In the genomic region with DNA sequence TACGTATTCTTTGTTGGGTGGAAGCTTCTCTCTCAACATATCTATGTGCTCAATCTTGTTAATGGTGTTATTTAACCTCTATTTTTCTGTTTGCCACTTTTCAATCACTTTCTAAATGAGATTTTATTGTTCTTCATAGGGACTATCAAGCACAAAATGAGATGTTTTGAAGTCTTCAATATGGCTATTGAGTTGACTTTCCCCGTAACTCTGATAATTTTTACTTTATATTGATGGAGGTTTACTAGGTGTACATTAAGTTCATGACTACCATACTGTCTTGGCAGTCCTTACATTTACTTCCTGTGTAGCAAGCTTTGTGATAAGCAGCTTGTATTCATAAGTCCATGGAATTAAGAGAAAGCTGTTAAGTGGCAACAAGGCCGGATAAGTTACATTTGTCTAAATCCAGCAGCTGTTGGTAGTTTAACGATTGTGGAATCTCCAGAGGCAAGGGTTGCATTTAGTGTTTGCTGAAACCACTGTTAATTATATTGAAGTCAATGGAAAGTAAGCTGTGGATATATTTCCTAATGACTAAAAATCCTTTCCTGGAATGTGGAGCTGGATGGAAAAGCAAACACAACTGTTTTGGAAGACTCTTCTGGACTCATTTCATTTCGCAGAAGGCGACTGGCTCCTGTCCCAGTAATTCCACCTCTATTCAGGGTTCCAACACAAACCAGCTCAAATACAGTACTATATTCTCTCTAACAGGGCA, we compare ENCODE assay signal across 2 cellular contexts.
TF ChIP-seq lines count a peak whose summit lies in the region.

No MANE protein-coding gene starts in this region.

TF ChIP-seq in K562, 482 proteins besides CTCF, POLR2A, EP300 and RAD21 (continued from another document and continues in another):
- TF ChIP-seq, protein P1, sequence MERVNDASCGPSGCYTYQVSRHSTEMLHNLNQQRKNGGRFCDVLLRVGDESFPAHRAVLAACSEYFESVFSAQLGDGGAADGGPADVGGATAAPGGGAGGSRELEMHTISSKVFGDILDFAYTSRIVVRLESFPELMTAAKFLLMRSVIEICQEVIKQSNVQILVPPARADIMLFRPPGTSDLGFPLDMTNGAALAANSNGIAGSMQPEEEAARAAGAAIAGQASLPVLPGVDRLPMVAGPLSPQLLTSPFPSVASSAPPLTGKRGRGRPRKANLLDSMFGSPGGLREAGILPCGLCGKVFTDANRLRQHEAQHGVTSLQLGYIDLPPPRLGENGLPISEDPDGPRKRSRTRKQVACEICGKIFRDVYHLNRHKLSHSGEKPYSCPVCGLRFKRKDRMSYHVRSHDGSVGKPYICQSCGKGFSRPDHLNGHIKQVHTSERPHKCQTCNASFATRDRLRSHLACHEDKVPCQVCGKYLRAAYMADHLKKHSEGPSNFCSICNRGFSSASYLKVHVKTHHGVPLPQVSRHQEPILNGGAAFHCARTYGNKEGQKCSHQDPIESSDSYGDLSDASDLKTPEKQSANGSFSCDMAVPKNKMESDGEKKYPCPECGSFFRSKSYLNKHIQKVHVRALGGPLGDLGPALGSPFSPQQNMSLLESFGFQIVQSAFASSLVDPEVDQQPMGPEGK (CRISPR knock-in tag; IDR thresholded peaks at IDR 0.05; ENCODE audit: borderline replicate concordance): no peak
- no peak for TF ChIP-seq ZNF224 (CRISPR knock-in tag; IDR thresholded peaks at IDR 0.05)
- no peak for TF ChIP-seq ZNF785 (CRISPR knock-in tag; IDR thresholded peaks at IDR 0.05)
- peak; percentile 97 for TF ChIP-seq GATA2 (CRISPR knock-in tag; IDR thresholded peaks at IDR 0.05)
- TF ChIP-seq, protein P2, sequence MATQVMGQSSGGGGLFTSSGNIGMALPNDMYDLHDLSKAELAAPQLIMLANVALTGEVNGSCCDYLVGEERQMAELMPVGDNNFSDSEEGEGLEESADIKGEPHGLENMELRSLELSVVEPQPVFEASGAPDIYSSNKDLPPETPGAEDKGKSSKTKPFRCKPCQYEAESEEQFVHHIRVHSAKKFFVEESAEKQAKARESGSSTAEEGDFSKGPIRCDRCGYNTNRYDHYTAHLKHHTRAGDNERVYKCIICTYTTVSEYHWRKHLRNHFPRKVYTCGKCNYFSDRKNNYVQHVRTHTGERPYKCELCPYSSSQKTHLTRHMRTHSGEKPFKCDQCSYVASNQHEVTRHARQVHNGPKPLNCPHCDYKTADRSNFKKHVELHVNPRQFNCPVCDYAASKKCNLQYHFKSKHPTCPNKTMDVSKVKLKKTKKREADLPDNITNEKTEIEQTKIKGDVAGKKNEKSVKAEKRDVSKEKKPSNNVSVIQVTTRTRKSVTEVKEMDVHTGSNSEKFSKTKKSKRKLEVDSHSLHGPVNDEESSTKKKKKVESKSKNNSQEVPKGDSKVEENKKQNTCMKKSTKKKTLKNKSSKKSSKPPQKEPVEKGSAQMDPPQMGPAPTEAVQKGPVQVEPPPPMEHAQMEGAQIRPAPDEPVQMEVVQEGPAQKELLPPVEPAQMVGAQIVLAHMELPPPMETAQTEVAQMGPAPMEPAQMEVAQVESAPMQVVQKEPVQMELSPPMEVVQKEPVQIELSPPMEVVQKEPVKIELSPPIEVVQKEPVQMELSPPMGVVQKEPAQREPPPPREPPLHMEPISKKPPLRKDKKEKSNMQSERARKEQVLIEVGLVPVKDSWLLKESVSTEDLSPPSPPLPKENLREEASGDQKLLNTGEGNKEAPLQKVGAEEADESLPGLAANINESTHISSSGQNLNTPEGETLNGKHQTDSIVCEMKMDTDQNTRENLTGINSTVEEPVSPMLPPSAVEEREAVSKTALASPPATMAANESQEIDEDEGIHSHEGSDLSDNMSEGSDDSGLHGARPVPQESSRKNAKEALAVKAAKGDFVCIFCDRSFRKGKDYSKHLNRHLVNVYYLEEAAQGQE (CRISPR knock-in tag; IDR thresholded peaks at IDR 0.05; ENCODE audit: low read depth): no peak
- peak; percentile 42 for TF ChIP-seq CCNT2 (IDR thresholded peaks at IDR 0.05; ENCODE audit: borderline replicate concordance, extremely low read depth, insufficient read length, low read depth, low read length)
- TF ChIP-seq, protein P3, sequence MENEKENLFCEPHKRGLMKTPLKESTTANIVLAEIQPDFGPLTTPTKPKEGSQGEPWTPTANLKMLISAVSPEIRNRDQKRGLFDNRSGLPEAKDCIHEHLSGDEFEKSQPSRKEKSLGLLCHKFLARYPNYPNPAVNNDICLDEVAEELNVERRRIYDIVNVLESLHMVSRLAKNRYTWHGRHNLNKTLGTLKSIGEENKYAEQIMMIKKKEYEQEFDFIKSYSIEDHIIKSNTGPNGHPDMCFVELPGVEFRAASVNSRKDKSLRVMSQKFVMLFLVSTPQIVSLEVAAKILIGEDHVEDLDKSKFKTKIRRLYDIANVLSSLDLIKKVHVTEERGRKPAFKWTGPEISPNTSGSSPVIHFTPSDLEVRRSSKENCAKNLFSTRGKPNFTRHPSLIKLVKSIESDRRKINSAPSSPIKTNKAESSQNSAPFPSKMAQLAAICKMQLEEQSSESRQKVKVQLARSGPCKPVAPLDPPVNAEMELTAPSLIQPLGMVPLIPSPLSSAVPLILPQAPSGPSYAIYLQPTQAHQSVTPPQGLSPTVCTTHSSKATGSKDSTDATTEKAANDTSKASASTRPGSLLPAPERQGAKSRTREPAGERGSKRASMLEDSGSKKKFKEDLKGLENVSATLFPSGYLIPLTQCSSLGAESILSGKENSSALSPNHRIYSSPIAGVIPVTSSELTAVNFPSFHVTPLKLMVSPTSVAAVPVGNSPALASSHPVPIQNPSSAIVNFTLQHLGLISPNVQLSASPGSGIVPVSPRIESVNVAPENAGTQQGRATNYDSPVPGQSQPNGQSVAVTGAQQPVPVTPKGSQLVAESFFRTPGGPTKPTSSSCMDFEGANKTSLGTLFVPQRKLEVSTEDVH (IDR thresholded peaks at IDR 0.05; ENCODE audit: low read depth, partially characterized antibody): no peak
- peak; percentile 22; the same call in 1 of the 2 replicates for TF ChIP-seq SMAD4 (CRISPR knock-in tag; conservative IDR thresholded peaks at IDR 0.05)
- TF ChIP-seq ZKSCAN3 (CRISPR knock-in tag; IDR thresholded peaks at IDR 0.05): no peak
- TF ChIP-seq, protein P4, sequence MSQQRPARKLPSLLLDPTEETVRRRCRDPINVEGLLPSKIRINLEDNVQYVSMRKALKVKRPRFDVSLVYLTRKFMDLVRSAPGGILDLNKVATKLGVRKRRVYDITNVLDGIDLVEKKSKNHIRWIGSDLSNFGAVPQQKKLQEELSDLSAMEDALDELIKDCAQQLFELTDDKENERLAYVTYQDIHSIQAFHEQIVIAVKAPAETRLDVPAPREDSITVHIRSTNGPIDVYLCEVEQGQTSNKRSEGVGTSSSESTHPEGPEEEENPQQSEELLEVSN (IDR thresholded peaks at IDR 0.05; ENCODE audit: borderline replicate concordance in 1 of 2, extremely low read depth in 1 of 2, insufficient read depth in 1 of 2, insufficient read length in 1 of 2, low read depth in 1 of 2, low read length in 1 of 2, poor library complexity in 1 of 2, severe bottlenecking in 1 of 2): no peak
- TF ChIP-seq ARID1B (IDR thresholded peaks at IDR 0.05): peak; percentile 97
- TF ChIP-seq MYC (IDR thresholded peaks at IDR 0.05; ENCODE audit: low read depth, low read length): no peak
- no peak for TF ChIP-seq MYC (CRISPR knock-in tag; IDR thresholded peaks at IDR 0.05; ENCODE audit: borderline replicate concordance, low read depth)
- no peak for TF ChIP-seq COPS2 (conservative IDR thresholded peaks at IDR 0.05)
- TF ChIP-seq MAZ (CRISPR knock-in tag; conservative IDR thresholded peaks at IDR 0.05 in 1 of 2, IDR thresholded peaks at IDR 0.05 in 1 of 2): no peak
- TF ChIP-seq ERF (CRISPR knock-in tag; IDR thresholded peaks at IDR 0.05): no peak
- TF ChIP-seq ZNF12 (CRISPR knock-in tag; IDR thresholded peaks at IDR 0.05): no peak
- peak; percentile 57; the same call in 1 of the 2 replicates for TF ChIP-seq ZNF589 (CRISPR knock-in tag; IDR thresholded peaks at IDR 0.05; ENCODE audit: low read depth)
- TF ChIP-seq ZNF586 (CRISPR knock-in tag; conservative IDR thresholded peaks at IDR 0.05): no peak
- peak; percentile 85; the same call in 1 of the 2 replicates for TF ChIP-seq NCOA1 (IDR thresholded peaks at IDR 0.05; ENCODE audit: low read depth)

TF ChIP-seq in HEK293T, 16 proteins besides CTCF, POLR2A, EP300 and RAD21 (continued from another document):
- TF ChIP-seq, protein P5, sequence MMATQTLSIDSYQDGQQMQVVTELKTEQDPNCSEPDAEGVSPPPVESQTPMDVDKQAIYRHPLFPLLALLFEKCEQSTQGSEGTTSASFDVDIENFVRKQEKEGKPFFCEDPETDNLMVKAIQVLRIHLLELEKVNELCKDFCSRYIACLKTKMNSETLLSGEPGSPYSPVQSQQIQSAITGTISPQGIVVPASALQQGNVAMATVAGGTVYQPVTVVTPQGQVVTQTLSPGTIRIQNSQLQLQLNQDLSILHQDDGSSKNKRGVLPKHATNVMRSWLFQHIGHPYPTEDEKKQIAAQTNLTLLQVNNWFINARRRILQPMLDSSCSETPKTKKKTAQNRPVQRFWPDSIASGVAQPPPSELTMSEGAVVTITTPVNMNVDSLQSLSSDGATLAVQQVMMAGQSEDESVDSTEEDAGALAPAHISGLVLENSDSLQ (IDR thresholded peaks at IDR 0.05): no peak
- TF ChIP-seq NFRKB (IDR thresholded peaks at IDR 0.05): no peak
- TF ChIP-seq LEF1 (IDR thresholded peaks at IDR 0.05; ENCODE audit: borderline replicate concordance): no peak
- no peak for TF ChIP-seq ELF4 (IDR thresholded peaks at IDR 0.05)
TF ChIP-seq in HEK293T: peak in this region for 0.
